ENCODE assay signal across 10 cellular contexts in the genomic region with DNA sequence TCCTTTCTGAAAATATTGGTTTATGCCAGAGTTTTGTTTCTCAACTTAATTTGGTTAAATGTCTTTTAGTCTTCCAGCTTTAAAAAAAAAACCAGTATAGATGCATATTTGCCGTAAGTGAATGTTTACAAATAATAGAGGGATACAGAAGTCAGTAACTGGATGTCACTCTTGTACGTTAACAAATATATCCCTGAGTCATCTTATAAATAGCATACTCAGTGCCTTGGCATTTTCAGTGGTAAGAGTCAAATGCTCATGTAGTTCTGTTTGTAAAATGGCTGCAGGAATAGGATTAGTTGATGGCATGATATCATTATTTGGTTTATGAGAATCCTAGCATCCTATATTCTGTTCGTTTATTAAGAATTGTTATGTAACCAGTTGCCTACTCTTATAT. TPM values are rescaled to one million over a fixed set of nuclear protein-coding genes. Genes with fewer than 3 reads are reported as not detected.
DNase-seq lines count a peak whose midpoint lies in the region; ATAC-seq and TF ChIP-seq lines count a peak whose summit lies in the region.
"Had no signal": no experiment of that assay in that cellular context is flagged by ENCODE, and none has a peak within 500 bp of the region (broad histone marks: within the 10 kb centered on the region; RNA-seq: fewer than 3 reads in every experiment).

No MANE protein-coding gene starts in this region.

- H3K4me2 ChIP-seq in PC-9, result no peak overlapping the region

- BruUV-seq in PC-9 (replicated peaks; lab: Mats Ljungman, UMichigan), result no TSS peak

- no peaks in the 10 kb centered on the region for H3F3A ChIP-seq in PC-9 (ENCODE audit: insufficient read depth, low read depth)

- H4K20me1 ChIP-seq in PC-9 (ENCODE audit: insufficient read depth), result peaks cover 9% of the 10 kb centered on the region; the same call in 1 of the 2 replicates

- no peaks in the 10 kb centered on the region for H3K36me3 ChIP-seq in skeletal muscle tissue (ENCODE audit: control insufficient read depth in 3 of 3, insufficient read depth in 3 of 3, low read length in 3 of 3)
- H3K36me3 ChIP-seq in PC-9 (ENCODE audit: low read depth), result no peaks in the 10 kb centered on the region

- no peaks in the 10 kb centered on the region for H3K9me3 ChIP-seq in skeletal muscle tissue (ENCODE audit: control insufficient read depth in 3 of 3, low read length in 3 of 3)
- no peaks in the 10 kb centered on the region for H3K9me3 ChIP-seq in PC-9 (ENCODE audit: insufficient read depth, low read depth)

- peaks cover 97% of the 10 kb centered on the region for H3K79me2 ChIP-seq in PC-9 (ENCODE audit: low read depth)

- CTCF ChIA-PET in PC-9 (lab: Charles Lee), result no interaction called here

- H3K9me2 ChIP-seq in PC-9 (ENCODE audit: insufficient read depth), result no peaks in the 10 kb centered on the region

- H2AFZ ChIP-seq in PC-9, result no peak overlapping the region

- H3K4me1 ChIP-seq in skeletal muscle tissue (ENCODE audit: control insufficient read depth in 3 of 3, insufficient read depth in 3 of 3, low read length in 3 of 3), result peaks cover 14 to 17% (median 17%) of the 10 kb centered on the region in 3 donors
- H3K4me1 ChIP-seq in PC-9 (replicated peaks; ENCODE audit: insufficient read depth), result no peaks in the 10 kb centered on the region

- DNase-seq in HCEC 1CT, result peak; percentile 90
- peak; percentile 34 for DNase-seq in fibroblast of the conjunctiva (ENCODE audit: low read depth)
- no peak for DNase-seq in PC-9
- DNase-seq: DMS153, MM.1S, NCI-H510A had no signal

- POLR2A ChIA-PET in PC-9 (lab: Charles Lee; ENCODE audit: unreplicated experiment), result interaction anchor here (0.5 kb wide), 1 partner anchor 96 kb away, joined by 8 read pairs; a partner anchor contains a TSS

- intact Hi-C loops in PC-9 (cut with micrococcal nuclease; ENCODE audit: unreplicated experiment), result no loop called here

- H3K9ac ChIP-seq in skeletal muscle tissue (ENCODE audit: low read depth in 1 of 3, low read length in 3 of 3), result peak overlapping the region in 1 of 3 donors; percentile 57

- ATAC-seq in SK-N-SH treated with all-trans-retinoic acid at 6 μM for 48 hours (peak; percentile 86), HG03135 (IDR thresholded peaks at IDR 0.05; ENCODE audit: unreplicated experiment) (no peak), GM18867 (IDR thresholded peaks at IDR 0.05; ENCODE audit: unreplicated experiment) (no peak)

- H3K4me3 ChIP-seq in skeletal muscle tissue (ENCODE audit: low read length in 3 of 3), result peak overlapping the region in 1 of 3 donors; percentile 14
- no peak overlapping the region for H3K4me3 ChIP-seq in PC-9

- H3K27ac ChIP-seq in skeletal muscle tissue (ENCODE audit: low read depth, low read length) (peak overlapping the region; percentile 77), PC-9 (no peak overlapping the region)

- TF ChIP-seq CTCF in PC-9 (conservative IDR thresholded peaks at IDR 0.05), result no peak

- H3K27me3 ChIP-seq in skeletal muscle tissue (ENCODE audit: control insufficient read depth in 3 of 3, insufficient read depth in 3 of 3, low read length in 3 of 3) (no peaks in the 10 kb centered on the region), PC-9 (ENCODE audit: insufficient read depth, low read depth) (no peaks in the 10 kb centered on the region)

TF ChIP-seq in SK-N-SH treated with all-trans-retinoic acid at 6 μM for 48 hours, 23 proteins besides CTCF, POLR2A, EP300 and RAD21:
- TF ChIP-seq OSR1 (CRISPR knock-in tag; IDR thresholded peaks at IDR 0.05), result no peak
- no peak for TF ChIP-seq ISL1 (CRISPR knock-in tag; IDR thresholded peaks at IDR 0.05)
- TF ChIP-seq, protein P1, sequence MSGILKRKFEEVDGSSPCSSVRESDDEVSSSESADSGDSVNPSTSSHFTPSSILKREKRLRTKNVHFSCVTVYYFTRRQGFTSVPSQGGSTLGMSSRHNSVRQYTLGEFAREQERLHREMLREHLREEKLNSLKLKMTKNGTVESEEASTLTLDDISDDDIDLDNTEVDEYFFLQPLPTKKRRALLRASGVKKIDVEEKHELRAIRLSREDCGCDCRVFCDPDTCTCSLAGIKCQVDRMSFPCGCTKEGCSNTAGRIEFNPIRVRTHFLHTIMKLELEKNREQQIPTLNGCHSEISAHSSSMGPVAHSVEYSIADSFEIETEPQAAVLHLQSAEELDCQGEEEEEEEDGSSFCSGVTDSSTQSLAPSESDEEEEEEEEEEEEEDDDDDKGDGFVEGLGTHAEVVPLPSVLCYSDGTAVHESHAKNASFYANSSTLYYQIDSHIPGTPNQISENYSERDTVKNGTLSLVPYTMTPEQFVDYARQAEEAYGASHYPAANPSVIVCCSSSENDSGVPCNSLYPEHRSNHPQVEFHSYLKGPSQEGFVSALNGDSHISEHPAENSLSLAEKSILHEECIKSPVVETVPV (CRISPR knock-in tag; IDR thresholded peaks at IDR 0.05), result no peak
- no peak for TF ChIP-seq ARNTL (CRISPR knock-in tag; IDR thresholded peaks at IDR 0.05; ENCODE audit: borderline replicate concordance, low read depth)
- TF ChIP-seq SNAI2 (CRISPR knock-in tag; IDR thresholded peaks at IDR 0.05), result no peak
- TF ChIP-seq ZNF8 (CRISPR knock-in tag; IDR thresholded peaks at IDR 0.05), result no peak
- TF ChIP-seq, protein P2, sequence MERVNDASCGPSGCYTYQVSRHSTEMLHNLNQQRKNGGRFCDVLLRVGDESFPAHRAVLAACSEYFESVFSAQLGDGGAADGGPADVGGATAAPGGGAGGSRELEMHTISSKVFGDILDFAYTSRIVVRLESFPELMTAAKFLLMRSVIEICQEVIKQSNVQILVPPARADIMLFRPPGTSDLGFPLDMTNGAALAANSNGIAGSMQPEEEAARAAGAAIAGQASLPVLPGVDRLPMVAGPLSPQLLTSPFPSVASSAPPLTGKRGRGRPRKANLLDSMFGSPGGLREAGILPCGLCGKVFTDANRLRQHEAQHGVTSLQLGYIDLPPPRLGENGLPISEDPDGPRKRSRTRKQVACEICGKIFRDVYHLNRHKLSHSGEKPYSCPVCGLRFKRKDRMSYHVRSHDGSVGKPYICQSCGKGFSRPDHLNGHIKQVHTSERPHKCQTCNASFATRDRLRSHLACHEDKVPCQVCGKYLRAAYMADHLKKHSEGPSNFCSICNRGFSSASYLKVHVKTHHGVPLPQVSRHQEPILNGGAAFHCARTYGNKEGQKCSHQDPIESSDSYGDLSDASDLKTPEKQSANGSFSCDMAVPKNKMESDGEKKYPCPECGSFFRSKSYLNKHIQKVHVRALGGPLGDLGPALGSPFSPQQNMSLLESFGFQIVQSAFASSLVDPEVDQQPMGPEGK (CRISPR knock-in tag; IDR thresholded peaks at IDR 0.05; ENCODE audit: borderline replicate concordance), result no peak
- no peak for TF ChIP-seq ESRRG (CRISPR knock-in tag; IDR thresholded peaks at IDR 0.05)
- TF ChIP-seq, protein P3, sequence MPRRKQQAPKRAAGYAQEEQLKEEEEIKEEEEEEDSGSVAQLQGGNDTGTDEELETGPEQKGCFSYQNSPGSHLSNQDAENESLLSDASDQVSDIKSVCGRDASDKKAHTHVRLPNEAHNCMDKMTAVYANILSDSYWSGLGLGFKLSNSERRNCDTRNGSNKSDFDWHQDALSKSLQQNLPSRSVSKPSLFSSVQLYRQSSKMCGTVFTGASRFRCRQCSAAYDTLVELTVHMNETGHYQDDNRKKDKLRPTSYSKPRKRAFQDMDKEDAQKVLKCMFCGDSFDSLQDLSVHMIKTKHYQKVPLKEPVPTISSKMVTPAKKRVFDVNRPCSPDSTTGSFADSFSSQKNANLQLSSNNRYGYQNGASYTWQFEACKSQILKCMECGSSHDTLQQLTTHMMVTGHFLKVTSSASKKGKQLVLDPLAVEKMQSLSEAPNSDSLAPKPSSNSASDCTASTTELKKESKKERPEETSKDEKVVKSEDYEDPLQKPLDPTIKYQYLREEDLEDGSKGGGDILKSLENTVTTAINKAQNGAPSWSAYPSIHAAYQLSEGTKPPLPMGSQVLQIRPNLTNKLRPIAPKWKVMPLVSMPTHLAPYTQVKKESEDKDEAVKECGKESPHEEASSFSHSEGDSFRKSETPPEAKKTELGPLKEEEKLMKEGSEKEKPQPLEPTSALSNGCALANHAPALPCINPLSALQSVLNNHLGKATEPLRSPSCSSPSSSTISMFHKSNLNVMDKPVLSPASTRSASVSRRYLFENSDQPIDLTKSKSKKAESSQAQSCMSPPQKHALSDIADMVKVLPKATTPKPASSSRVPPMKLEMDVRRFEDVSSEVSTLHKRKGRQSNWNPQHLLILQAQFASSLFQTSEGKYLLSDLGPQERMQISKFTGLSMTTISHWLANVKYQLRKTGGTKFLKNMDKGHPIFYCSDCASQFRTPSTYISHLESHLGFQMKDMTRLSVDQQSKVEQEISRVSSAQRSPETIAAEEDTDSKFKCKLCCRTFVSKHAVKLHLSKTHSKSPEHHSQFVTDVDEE (CRISPR knock-in tag; IDR thresholded peaks at IDR 0.05), result no peak
- no peak for TF ChIP-seq RARB (CRISPR knock-in tag; IDR thresholded peaks at IDR 0.05)
- no peak for TF ChIP-seq PPARA (CRISPR knock-in tag; IDR thresholded peaks at IDR 0.05; ENCODE audit: borderline replicate concordance)
- no peak for TF ChIP-seq ZFP30 (CRISPR knock-in tag; IDR thresholded peaks at IDR 0.05)
- no peak for TF ChIP-seq TOX (CRISPR knock-in tag; IDR thresholded peaks at IDR 0.05; ENCODE audit: borderline replicate concordance)
- TF ChIP-seq ZC3H10 (CRISPR knock-in tag; IDR thresholded peaks at IDR 0.05), result no peak

RNA-seq across cellular contexts. Expression of a gene that starts 55.4 kb away (rescaled TPM):
- total RNA-seq in skeletal muscle tissue (21.4 TPM), PC-9 (2021) (44.9 and 46.8 TPM in 2 replicates)

Comparison
In these comparisons a context has a peak if more than half of its experiments do, and no peak if none do; other contexts are left out.
1. DNase-seq: peak in HCEC 1CT (single experiment) and fibroblast of the conjunctiva (single experiment); none in PC-9 (0 of 2).